1 cellular context compared by ENCODE assay signal in genomic region chr19:7099597-7099921, GRCh38.
TF ChIP-seq lines count a peak whose summit lies in the region.

No MANE protein-coding gene starts in this region.

TF ChIP-seq in IMR-90, 13 proteins besides CTCF, POLR2A, EP300 and RAD21 (continued from another document):
- no peak for TF ChIP-seq USF2 (IDR thresholded peaks at IDR 0.05; ENCODE audit: low read depth, low read length)
- TF ChIP-seq ELK1 (IDR thresholded peaks at IDR 0.05; ENCODE audit: borderline replicate concordance, low read depth, low read length): no peak
- no peak for TF ChIP-seq RCOR1 (IDR thresholded peaks at IDR 0.05; ENCODE audit: insufficient replicate concordance, low read length)
